Comparison of ENCODE assay signal across 27 cellular contexts in the genomic region with DNA sequence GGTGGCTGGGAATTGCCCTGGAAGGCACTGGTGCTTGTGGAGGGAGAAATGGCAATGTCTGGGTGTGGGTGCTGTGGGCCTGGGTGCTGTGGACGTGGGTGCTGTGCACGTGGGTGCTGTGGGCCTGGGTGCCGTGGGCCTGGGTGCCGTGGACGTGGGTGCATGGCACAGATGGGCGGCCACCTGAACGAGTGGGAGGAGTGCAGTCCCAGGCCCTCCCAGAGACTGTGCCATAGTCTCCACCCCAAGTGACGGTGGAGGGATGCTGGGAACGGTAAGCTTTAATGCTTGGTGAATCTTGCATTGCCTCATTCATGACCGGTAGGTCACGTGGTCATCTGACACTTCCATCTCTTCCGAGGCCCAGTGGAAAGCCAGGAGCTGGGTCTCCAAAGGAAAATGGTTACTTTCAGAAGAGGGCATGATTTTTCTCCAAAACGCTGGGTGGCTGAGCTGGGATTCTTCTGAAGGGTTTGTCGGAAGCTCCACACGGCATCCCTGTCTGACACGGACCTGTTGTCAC. TPM values are rescaled to one million over a fixed set of nuclear protein-coding genes. Genes with fewer than 3 reads are reported as not detected.
"Had no signal": no experiment of that assay in that cellular context is flagged by ENCODE, and none has a peak within 500 bp of the region (broad histone marks: within the 10 kb centered on the region; RNA-seq: fewer than 3 reads in every experiment).

No MANE protein-coding gene starts in this region.

- H3K27me3 Mint-ChIP-seq: activated CD4-positive, alpha-beta memory T cell treated with anti-CD3 and anti-CD28 coated beads, Interleukin-2, amount 10 ng/mL, durations not matched to agents 7 days and 5 days had no signal

- H3K27ac Mint-ChIP-seq: activated CD4-positive, alpha-beta memory T cell treated with anti-CD3 and anti-CD28 coated beads, Interleukin-2, amount 10 ng/mL, durations not matched to agents 7 days and 5 days; activated naive CD8-positive, alpha-beta T cell treated with anti-CD3 and anti-CD28 coated beads for 36 hours; activated T-cell treated with anti-CD3 and anti-CD28 coated beads, Interleukin-2, amount 50 U/mL, for 72 hours; activated T-helper 17 cell treated with anti-CD3 and anti-CD28 coated beads, Interleukin-2, amount 50 U/mL, for 72 hours had no signal

- H3K27ac ChIP-seq: brain microvascular endothelial cell, WERI-Rb-1 had no signal

- H3K27me3 ChIP-seq: brain microvascular endothelial cell had no signal

- H3K36me3 ChIP-seq: brain microvascular endothelial cell, WERI-Rb-1 had no signal

- H3K4me3 Mint-ChIP-seq: activated CD4-positive, alpha-beta memory T cell treated with anti-CD3 and anti-CD28 coated beads, Interleukin-2, amount 10 ng/mL, durations not matched to agents 7 days and 5 days; activated naive CD8-positive, alpha-beta T cell treated with anti-CD3 and anti-CD28 coated beads for 36 hours; activated T-cell treated with anti-CD3 and anti-CD28 coated beads, Interleukin-2, amount 50 U/mL, for 72 hours; activated T-helper 17 cell treated with anti-CD3 and anti-CD28 coated beads, Interleukin-2, amount 50 U/mL, for 72 hours had no signal

- ATAC-seq: activated T-cell treated with anti-CD3 and anti-CD28 coated beads, Interleukin-2, amount 50 U/mL, for 72 hours; activated T-helper 17 cell treated with anti-CD3 and anti-CD28 coated beads, Interleukin-2, amount 50 U/mL, for 72 hours; Panc1 had no signal

- H3K9me3 Mint-ChIP-seq: activated CD4-positive, alpha-beta memory T cell treated with anti-CD3 and anti-CD28 coated beads, Interleukin-2, amount 10 ng/mL, durations not matched to agents 7 days and 5 days; activated T-helper 17 cell treated with anti-CD3 and anti-CD28 coated beads, Interleukin-2, amount 50 U/mL, for 72 hours had no signal

- H3K4me1 Mint-ChIP-seq: activated CD4-positive, alpha-beta memory T cell treated with anti-CD3 and anti-CD28 coated beads, Interleukin-2, amount 10 ng/mL, durations not matched to agents 7 days and 5 days; activated naive CD8-positive, alpha-beta T cell treated with anti-CD3 and anti-CD28 coated beads for 36 hours had no signal

- H3K36me3 Mint-ChIP-seq: activated naive CD8-positive, alpha-beta T cell treated with anti-CD3 and anti-CD28 coated beads for 36 hours had no signal

- DNase-seq: activated CD4-positive, alpha-beta memory T cell treated with anti-CD3 and anti-CD28 coated beads, Interleukin-2, amount 10 ng/mL, durations not matched to agents 7 days and 5 days; activated CD4-positive, alpha-beta T cell treated with anti-CD3 and anti-CD28 coated beads for 1 hour; activated CD4-positive, alpha-beta T cell treated with anti-CD3 and anti-CD28 coated beads for 48 hours; activated CD4-positive, CD25-positive, alpha-beta regulatory T cell; activated effector memory CD4-positive, alpha-beta T cell treated with anti-CD3 and anti-CD28 coated beads, Interleukin-2, amount 50 U/mL, for 16 hours; activated naive CD4-positive, alpha-beta T cell; activated naive CD4-positive, alpha-beta T cell treated with anti-CD3 and anti-CD28 coated beads, Interleukin-2, amount 50 U/mL, for 16 hours; activated naive CD8-positive, alpha-beta T cell treated with anti-CD3 and anti-CD28 coated beads for 36 hours; activated T-cell treated with anti-CD3 and anti-CD28 coated beads, Interleukin-2, amount 50 U/mL, for 1 hour; activated T-cell treated with anti-CD3 and anti-CD28 coated beads, Interleukin-2, amount 50 U/mL, for 72 hours; amniotic stem cell; brain microvascular endothelial cell; central memory CD4-positive, alpha-beta T cell; NCI-H1105; NCI-H1417 treated with DMSO at 0.1 percent for 48 hours; NCI-H187 treated with DMSO at 0.1 percent for 48 hours; NCI-H2081 treated with DMSO at 0.1 percent for 48 hours; NCI-H345; NCI-H524 treated with DMSO at 0.1 percent for 48 hours; SIG-M5; T1000; WERI-Rb-1 had no signal

RNA-seq across cellular contexts. Expression of a gene that starts 28.8 kb away (rescaled TPM):
- total RNA-seq: M059J; RPMI7951; T-helper 2 cell treated with Interferon-gamma antibody and Interleukin-4, amounts not matched to agents 100 ng/mL and 5 ng/mL, for 36 hours had no signal
